8 cellular contexts compared by ENCODE assay signal in the genomic region with DNA sequence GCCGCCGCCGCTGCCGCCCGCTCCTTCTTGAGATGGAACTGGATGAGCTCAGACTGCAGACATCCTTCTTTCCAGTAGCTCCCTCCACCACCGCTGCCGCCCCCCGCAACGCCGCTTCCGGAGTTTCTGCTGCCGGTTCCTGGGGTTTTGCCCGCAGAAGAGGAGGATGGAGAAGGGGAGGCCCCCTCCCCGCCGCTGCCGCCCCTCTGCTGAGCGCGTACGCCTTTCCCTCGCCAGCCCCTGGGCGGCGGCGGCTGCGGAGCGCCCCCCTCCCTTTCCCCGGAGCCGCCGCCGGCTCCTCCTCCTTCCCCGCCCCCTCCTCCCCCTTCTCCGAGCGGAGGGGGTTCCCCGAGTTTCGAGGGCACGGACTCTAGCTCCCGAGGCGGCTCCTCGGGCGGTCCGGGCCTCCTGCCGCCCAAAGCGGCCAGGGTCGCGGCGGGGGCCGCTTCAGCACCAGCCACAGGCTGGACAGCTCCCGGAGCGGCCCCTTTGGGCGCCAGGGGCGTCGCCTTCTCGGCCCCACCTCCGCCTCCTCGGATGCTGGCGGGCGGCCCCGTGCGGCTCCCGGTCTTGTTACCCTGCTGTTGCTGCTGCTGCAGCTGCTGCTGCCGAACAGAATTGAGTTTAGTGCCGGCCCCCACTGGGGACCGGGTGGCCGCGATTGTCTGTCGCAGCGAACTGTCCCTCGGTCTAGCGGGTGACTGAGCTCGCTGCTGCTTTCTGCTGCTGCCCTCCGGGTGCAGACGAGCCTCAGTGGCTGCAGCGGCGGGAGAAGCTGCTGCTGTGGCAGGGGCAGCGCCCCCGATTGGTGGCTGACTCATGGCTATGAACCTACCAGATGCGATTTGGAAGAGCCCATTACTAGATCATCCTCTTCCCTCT. TPM values are rescaled to one million over a fixed set of nuclear protein-coding genes. Genes with fewer than 3 reads are reported as not detected.
A peak's percentile ranks its signal among the peaks of the same experiment; 100 is the strongest.
DNase-seq lines count a peak whose midpoint lies in the region; ATAC-seq and TF ChIP-seq lines count a peak whose summit lies in the region.

No MANE protein-coding gene starts in this region.

- no peaks in the 10 kb centered on the region for H3K9me3 ChIP-seq in BLaER1

- no peaks in the 10 kb centered on the region for H3K36me3 ChIP-seq in BLaER1

- peaks cover 17% of the 10 kb centered on the region; the same call in 1 of the 2 replicates for H4K20me1 ChIP-seq in BLaER1

- peak; percentile 79 for ATAC-seq in GM19324 (IDR thresholded peaks at IDR 0.05; ENCODE audit: low FRiP score, unreplicated experiment)
- peak; percentile 79 for ATAC-seq in HG03432 (IDR thresholded peaks at IDR 0.05; ENCODE audit: unreplicated experiment)

- H3K9ac ChIP-seq in BLaER1, result 0 out of 2 replicates have a peak overlapping the region, but pooled peaks have one; percentile 45

- H3K4me2 ChIP-seq in BLaER1, result peak overlapping the region; percentile 95

- peaks cover 9% of the 10 kb centered on the region for H3K4me1 ChIP-seq in BLaER1

- DNase-seq in NCI-H69 (lab: John Stamatoyannopoulos, UW), result peak; percentile 91
- peak; percentile 84 for DNase-seq in activated CD8-positive, alpha-beta memory T cell treated with anti-CD3 and anti-CD28 coated beads, Interleukin-2, amount 50 U/mL, for 48 hours
- DNase-seq in epithelial cell of esophagus (ENCODE audit: low read depth), result peak; percentile 15
- peak; percentile 18 for DNase-seq in mucosa of gallbladder (ENCODE audit: low spot score)
- DNase-seq in stimulated activated CD8-positive, alpha-beta memory T cell treated with anti-CD3 and anti-CD28 coated beads, Interleukin-7, amount 100 ng/mL, for 48 hours (ENCODE audit: extremely low read depth in 1 of 2, low read depth in 1 of 2), result peak; percentile 35 to 60

- TF ChIP-seq CTCF in epithelial cell of esophagus (IDR thresholded peaks at IDR 0.05; ENCODE audit: insufficient read depth, low read depth, low read length, missing control alignments), result no peak

- H3K4me3 ChIP-seq in BLaER1, result peak overlapping the region; percentile 72
- H3K4me3 ChIP-seq in epithelial cell of esophagus (ENCODE audit: low read length), result peak overlapping the region; percentile 11

- H3K27ac ChIP-seq in BLaER1, result no peak overlapping the region

- H3K27me3 ChIP-seq in BLaER1, result peaks cover 16% of the 10 kb centered on the region

RNA-seq across cellular contexts. Expression of a gene that starts 56.8 kb away (rescaled TPM):
- 6.8 TPM for total RNA-seq in mucosa of gallbladder

Comparison
In these comparisons a context has a peak if more than half of its experiments do, and no peak if none do; other contexts are left out.
1. DNase-seq: peak in every context shown above with its lines; median percentile 91 in NCI-H69; 84 in activated CD8-positive, alpha-beta memory T cell treated with anti-CD3 and anti-CD28 coated beads, Interleukin-2, amount 50 U/mL, for 48 hours; 48 in stimulated activated CD8-positive, alpha-beta memory T cell treated with anti-CD3 and anti-CD28 coated beads, Interleukin-7, amount 100 ng/mL, for 48 hours; 18 in mucosa of gallbladder; 15 in epithelial cell of esophagus.